ENCODE assay signal across 12 cellular contexts in genomic region chr2:219642064-219642444, GRCh38. TPM values are rescaled to one million over a fixed set of nuclear protein-coding genes. Genes with fewer than 3 reads are reported as not detected.
DNase-seq lines count a peak whose midpoint lies in the region; ATAC-seq and TF ChIP-seq lines count a peak whose summit lies in the region.
"Had no signal": no experiment of that assay in that cellular context is flagged by ENCODE, and none has a peak within 500 bp of the region (broad histone marks: within the 10 kb centered on the region; RNA-seq: fewer than 3 reads in every experiment).

No MANE protein-coding gene starts in this region.

- TF ChIP-seq POLR2A in prostate gland (IDR thresholded peaks at IDR 0.05), result no peak

- no peaks in the 10 kb centered on the region for H3K9me3 ChIP-seq in right cardiac atrium (ENCODE audit: control insufficient read depth, low read length)
- H3K9me3 ChIP-seq in smooth muscle cell (replicated peaks; ENCODE audit: low read depth), result no peaks in the 10 kb centered on the region
- H3K9me3 ChIP-seq in prostate gland, result no peaks in the 10 kb centered on the region
- H3K9me3 ChIP-seq: pancreas had no signal

- no peaks in the 10 kb centered on the region for H3K79me2 ChIP-seq in smooth muscle cell (ENCODE audit: low read depth)

- peak overlapping the region; percentile 63 for H3K27ac ChIP-seq in right cardiac atrium (ENCODE audit: low read length)
- peak overlapping the region; percentile 48 for H3K27ac ChIP-seq in smooth muscle cell (ENCODE audit: low read depth)
- H3K27ac ChIP-seq in prostate gland, result no peak overlapping the region
- H3K27ac ChIP-seq: 22Rv1, pancreas had no signal

- POLR2A ChIA-PET in WTC11 (lab: Charles Lee), result interaction anchor here (1.0 kb wide), 2 partner anchors 43 to 53 kb away, joined by 3 read pairs; no protein-coding TSS in a partner anchor

- peaks cover 27% of the 10 kb centered on the region for H3K4me1 Mint-ChIP-seq in WTC11

- TF ChIP-seq CTCF in WTC11 (IDR thresholded peaks at IDR 0.05) (no peak), smooth muscle cell (IDR thresholded peaks at IDR 0.05; ENCODE audit: borderline replicate concordance, insufficient read depth, poor library complexity, severe bottlenecking) (no peak), prostate gland (IDR thresholded peaks at IDR 0.05) (no peak)

- peaks cover 6% of the 10 kb centered on the region; the same call in 1 of the 2 replicates for H3K27me3 Mint-ChIP-seq in WTC11 (ENCODE audit: low read depth)

- H3K4me1 ChIP-seq in right cardiac atrium (ENCODE audit: control insufficient read depth, insufficient read depth, low read length) (peaks cover 2% of the 10 kb centered on the region), smooth muscle cell (ENCODE audit: low read depth) (peaks cover 6% of the 10 kb centered on the region), prostate gland (replicated peaks) (peaks cover 4% of the 10 kb centered on the region)

- H3K27ac Mint-ChIP-seq in WTC11, result no peak overlapping the region
- H3K27ac Mint-ChIP-seq: T-helper 1 cell treated with Interleukin-12 subunit alpha and Interleukin-12 subunit beta and Interleukin-4 antibody, amounts not matched to agents 30 μg/mL and 1 μg/mL, for 36 hours had no signal

- CTCF ChIA-PET in WTC11 (lab: Charles Lee), result interaction anchor here (0.8 to 6.8 kb wide), 31 partner anchors 11 to 239 kb away, joined by 3 to 72 read pairs (median 6); partner anchors contain the start of genes CHPF, INHA, OBSL1 and SLC4A3

- H3K4me2 ChIP-seq in smooth muscle cell, result no peak overlapping the region

- no peak overlapping the region for H3K4me3 Mint-ChIP-seq in WTC11
- H3K4me3 Mint-ChIP-seq: T-helper 1 cell treated with Interleukin-12 subunit alpha and Interleukin-12 subunit beta and Interleukin-4 antibody, amounts not matched to agents 30 μg/mL and 1 μg/mL, for 36 hours had no signal

- H2AFZ ChIP-seq in smooth muscle cell (ENCODE audit: low read depth), result no peak overlapping the region

- 37% methylated on average over 8 of the region's 8 CpGs for WGBS in right cardiac atrium
- WGBS in smooth muscle cell (ENCODE audit: low lambda C conversion rate), result 32% methylated on average over 8 of the region's 8 CpGs
- WGBS in prostate gland, result 81% methylated on average over 8 of the region's 8 CpGs

- H3K27me3 ChIP-seq in right cardiac atrium (ENCODE audit: control insufficient read depth, insufficient read depth) (no peaks in the 10 kb centered on the region), smooth muscle cell (ENCODE audit: low read depth) (no peaks in the 10 kb centered on the region), prostate gland (replicated peaks; ENCODE audit: insufficient read depth) (no peaks in the 10 kb centered on the region)
- H3K27me3 ChIP-seq: pancreas had no signal

- ATAC-seq in WTC11 (no peak), right cardiac atrium (no peak), HG03457 (IDR thresholded peaks at IDR 0.05; ENCODE audit: unreplicated experiment) (no peak)

- H3K36me3 Mint-ChIP-seq in WTC11, result no peaks in the 10 kb centered on the region
- H3K36me3 Mint-ChIP-seq: CD4-positive, CD25-positive, alpha-beta regulatory T cell had no signal

- intact Hi-C loops in right cardiac atrium (cut with DNase I) (loop anchor here in 3 of 4 donors (5.0 kb wide), 3 partner anchors 45 to 100 kb away; partner anchors contain the start of genes CHPF (in 3 of the 3), TMEM198 (in 3 of the 3), INHA (in 1 of the 3) and OBSL1 (in 1 of the 3)), prostate gland (cut with DNase I) (loop anchor here (1.0 to 5.0 kb wide), 2 partner anchors 45 to 100 kb away; no protein-coding TSS in a partner anchor)

- H3K36me3 ChIP-seq in smooth muscle cell (ENCODE audit: low read depth) (no peaks in the 10 kb centered on the region), prostate gland (no peaks in the 10 kb centered on the region)
- H3K36me3 ChIP-seq: pancreas had no signal

- no peak overlapping the region for H3K9ac ChIP-seq in smooth muscle cell (ENCODE audit: low read depth)

- no peak overlapping the region for H3K4me3 ChIP-seq in right cardiac atrium (ENCODE audit: low read length)
- no peak overlapping the region for H3K4me3 ChIP-seq in smooth muscle cell
- no peak overlapping the region for H3K4me3 ChIP-seq in prostate gland
- H3K4me3 ChIP-seq: pancreas had no signal

- H3K9me3 Mint-ChIP-seq in WTC11, result no peaks in the 10 kb centered on the region
- H3K9me3 Mint-ChIP-seq: T-helper 1 cell treated with Interleukin-12 subunit alpha and Interleukin-12 subunit beta and Interleukin-4 antibody, amounts not matched to agents 30 μg/mL and 1 μg/mL, for 36 hours had no signal

- DNase-seq in NCI-H2227 (lab: John Stamatoyannopoulos, UW; ENCODE audit: unreplicated experiment) (peak; percentile 47), NCI-H2227 treated with DMSO at 0.1 percent for 48 hours (lab: John Stamatoyannopoulos, UW) (no peak), WTC11 (ENCODE audit: low spot score) (no peak), right cardiac atrium (peak in 2 of 3 donors; percentile 27 to 41), smooth muscle cell (lab: John Stamatoyannopoulos, UW; ENCODE audit: unreplicated experiment) (no peak), prostate gland (ENCODE audit: low spot score) (no peak), D341Med (ENCODE audit: low spot score) (no peak)

- peaks cover 9% of the 10 kb centered on the region for H3F3A ChIP-seq in smooth muscle cell (ENCODE audit: low read depth)

- no peaks in the 10 kb centered on the region for H4K20me1 ChIP-seq in smooth muscle cell (ENCODE audit: low read depth)

TF ChIP-seq in WTC11, 78 proteins besides CTCF, POLR2A, EP300 and RAD21:
- TF ChIP-seq, protein P1, sequence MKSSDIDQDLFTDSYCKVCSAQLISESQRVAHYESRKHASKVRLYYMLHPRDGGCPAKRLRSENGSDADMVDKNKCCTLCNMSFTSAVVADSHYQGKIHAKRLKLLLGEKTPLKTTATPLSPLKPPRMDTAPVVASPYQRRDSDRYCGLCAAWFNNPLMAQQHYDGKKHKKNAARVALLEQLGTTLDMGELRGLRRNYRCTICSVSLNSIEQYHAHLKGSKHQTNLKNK (CRISPR knock-in tag; IDR thresholded peaks at IDR 0.05), result no peak
- TF ChIP-seq, protein P2, sequence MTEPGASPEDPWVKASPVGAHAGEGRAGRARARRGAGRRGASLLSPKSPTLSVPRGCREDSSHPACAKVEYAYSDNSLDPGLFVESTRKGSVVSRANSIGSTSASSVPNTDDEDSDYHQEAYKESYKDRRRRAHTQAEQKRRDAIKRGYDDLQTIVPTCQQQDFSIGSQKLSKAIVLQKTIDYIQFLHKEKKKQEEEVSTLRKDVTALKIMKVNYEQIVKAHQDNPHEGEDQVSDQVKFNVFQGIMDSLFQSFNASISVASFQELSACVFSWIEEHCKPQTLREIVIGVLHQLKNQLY (CRISPR knock-in tag; IDR thresholded peaks at IDR 0.05), result no peak
- TF ChIP-seq ZBTB21 (CRISPR knock-in tag; IDR thresholded peaks at IDR 0.05; ENCODE audit: borderline replicate concordance) (0 out of 2 replicates have a peak, but pooled peaks have one; percentile 40), SMAD4 (CRISPR knock-in tag; IDR thresholded peaks at IDR 0.05) (no peak), ATF1 (CRISPR knock-in tag; IDR thresholded peaks at IDR 0.05) (no peak), OVOL2 (CRISPR knock-in tag; IDR thresholded peaks at IDR 0.05; ENCODE audit: borderline replicate concordance) (no peak)
- TF ChIP-seq, protein P3, sequence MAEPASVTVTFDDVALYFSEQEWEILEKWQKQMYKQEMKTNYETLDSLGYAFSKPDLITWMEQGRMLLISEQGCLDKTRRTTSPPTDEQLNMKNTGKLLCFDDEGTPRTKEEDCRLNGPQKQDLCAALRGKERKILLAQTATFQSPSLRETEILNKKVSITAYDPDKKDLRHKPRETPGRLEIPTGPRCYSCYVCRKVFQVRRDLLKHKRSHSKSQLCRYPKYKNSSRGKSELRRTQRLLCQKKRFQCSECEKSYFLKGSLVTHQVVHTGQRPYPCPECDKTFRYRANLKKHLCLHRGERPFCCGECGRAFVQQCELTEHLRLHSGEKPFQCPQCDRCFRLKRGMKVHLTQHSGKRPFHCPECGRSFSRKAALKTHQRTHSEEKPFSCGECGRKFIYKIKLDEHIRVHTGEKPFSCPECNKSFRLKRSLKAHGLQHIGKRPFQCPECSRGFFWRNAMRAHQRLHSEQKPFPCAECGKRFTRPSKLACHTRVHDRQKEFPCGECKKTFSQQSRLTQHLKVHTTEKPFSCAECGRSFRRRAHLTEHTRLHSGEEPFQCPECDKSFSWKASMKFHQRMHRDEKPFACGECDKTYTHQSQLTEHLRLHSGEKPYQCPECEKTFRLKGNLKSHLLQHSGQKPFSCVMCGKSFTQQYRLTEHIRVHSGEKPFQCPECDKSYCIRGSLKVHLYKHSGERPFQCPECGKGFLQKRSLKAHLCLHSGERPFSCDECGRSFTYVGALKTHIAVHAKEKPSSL (CRISPR knock-in tag; conservative IDR thresholded peaks at IDR 0.05), result no peak

RNA-seq across cellular contexts. Expression of gene SLC4A3, which starts 14.6 kb away (rescaled TPM):
- total RNA-seq in WTC11 (2021), result 7.8 to 9.9 TPM (median 8.7 TPM) in 3 replicates
- 100 to 1,000 TPM; 322 to 445 (median 392) TPM for total RNA-seq in right cardiac atrium
- 288 TPM for polyA plus RNA-seq in right cardiac atrium
- 3.4 and 4.9 TPM in 2 replicates for total RNA-seq in smooth muscle cell
- 12.1 and 13.6 TPM in 2 replicates for polyA plus RNA-seq in smooth muscle cell
- total RNA-seq in prostate gland, result 10 to 100 TPM in 1 of 2 donors, 1 to 10 TPM in 1; 7.6 to 44.6 TPM
- total RNA-seq: CD4-positive, CD25-positive, alpha-beta regulatory T cell had no signal
- polyA plus RNA-seq: CD4-positive, CD25-positive, alpha-beta regulatory T cell had no signal

RNA-seq across cellular contexts. Expression of gene STK11IP, which starts 44.4 kb away (rescaled TPM):
- total RNA-seq in WTC11 (2021) (31.3 to 39.9 TPM (median 31.9 TPM) in 3 replicates), right cardiac atrium (10 to 100 TPM; 12.1 to 19.0 (median 15.1) TPM), smooth muscle cell (5.7 and 10.2 TPM in 2 replicates), prostate gland (10 to 100 TPM; 18.3 to 60.3 TPM)
- polyA plus RNA-seq in right cardiac atrium (13.4 TPM), smooth muscle cell (13.6 and 22.5 TPM in 2 replicates)

Comparison
In these comparisons a context has a peak if more than half of its experiments do, and no peak if none do; other contexts are left out.
1. DNase-seq: peak in NCI-H2227 (single experiment) and right cardiac atrium (2 of 3); none in NCI-H2227 treated with DMSO at 0.1 percent for 48 hours (single experiment), WTC11 (single experiment), smooth muscle cell (single experiment), prostate gland (single experiment) and D341Med (single experiment).
2. H3K27ac ChIP-seq: peak in right cardiac atrium (single experiment) and smooth muscle cell (single experiment); none in prostate gland (0 of 2).
3. RNA of gene SLC4A3, which starts 14.6 kb away (total RNA-seq): 322 to 445 TPM in right cardiac atrium; 7.6 to 44.6 TPM in prostate gland, 7.8 to 9.9 TPM in WTC11 and 3.4 to 4.9 TPM in smooth muscle cell; every median in the first group is over 4 times any median in the second.